Comparison of ENCODE assay signal across 17 cellular contexts in the genomic region with DNA sequence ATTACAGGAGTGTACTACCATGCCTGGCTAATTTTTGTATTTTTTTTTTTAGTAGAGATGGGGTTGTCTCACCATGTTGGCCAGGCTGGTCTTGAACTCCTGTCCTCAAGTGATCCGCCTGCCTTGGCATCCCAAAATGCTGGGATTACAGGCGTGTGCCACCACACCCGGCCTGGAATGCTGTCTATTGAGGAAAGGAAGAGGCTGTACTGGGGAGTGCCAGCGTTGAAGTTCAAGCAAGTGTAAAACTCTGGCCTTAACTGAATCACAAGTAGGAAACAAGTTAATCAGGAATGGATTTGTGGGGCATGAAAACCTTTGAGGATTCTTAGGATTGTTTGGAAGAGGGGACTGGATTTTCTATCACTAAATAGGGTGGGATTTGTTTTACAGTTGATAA. TPM values are rescaled to one million over a fixed set of nuclear protein-coding genes. Genes with fewer than 3 reads are reported as not detected.
DNase-seq lines count a peak whose midpoint lies in the region; ATAC-seq and TF ChIP-seq lines count a peak whose summit lies in the region.
"Had no signal": no experiment of that assay in that cellular context is flagged by ENCODE, and none has a peak within 500 bp of the region (broad histone marks: within the 10 kb centered on the region; RNA-seq: fewer than 3 reads in every experiment).

No MANE protein-coding gene starts in this region.

- peaks cover 31% of the 10 kb centered on the region for H3K4me1 ChIP-seq in CD8-positive, alpha-beta memory T cell (ENCODE audit: insufficient read depth, low read length)
- H3K4me1 ChIP-seq in HUES64 (ENCODE audit: insufficient read depth, low read length) = peaks cover 21% of the 10 kb centered on the region
- H3K4me1 ChIP-seq in colonic mucosa = peaks cover 13% of the 10 kb centered on the region

- H3K9me3 Mint-ChIP-seq in CD8-positive, alpha-beta memory T cell = no peaks in the 10 kb centered on the region
- H3K9me3 Mint-ChIP-seq in naive thymus-derived CD8-positive, alpha-beta T cell = peaks cover 0 to 2% (median 0%) of the 10 kb centered on the region in 9 donors

- peaks cover 0 to 17% (median 0%) of the 10 kb centered on the region in 3 donors for H3K36me3 Mint-ChIP-seq in CD8-positive, alpha-beta memory T cell
- peaks cover 0 to 2% (median 0%) of the 10 kb centered on the region in 3 donors for H3K36me3 Mint-ChIP-seq in naive thymus-derived CD8-positive, alpha-beta T cell
- H3K36me3 Mint-ChIP-seq: CD14-positive monocyte had no signal

- H3K36me3 ChIP-seq in CD8-positive, alpha-beta memory T cell (ENCODE audit: insufficient read depth, low read length) = no peaks in the 10 kb centered on the region
- peaks cover 3% of the 10 kb centered on the region; the same call in 1 of the 2 replicates for H3K36me3 ChIP-seq in HUES64 (ENCODE audit: insufficient read depth, low read length)
- no peaks in the 10 kb centered on the region for H3K36me3 ChIP-seq in colonic mucosa

- H3K27me3 ChIP-seq in CD8-positive, alpha-beta memory T cell (ENCODE audit: insufficient read depth, low read length, poor library complexity, severe bottlenecking) = no peaks in the 10 kb centered on the region
- H3K27me3 ChIP-seq in HUES64 (ENCODE audit: insufficient read depth, low read length) (no peaks in the 10 kb centered on the region), colonic mucosa (no peaks in the 10 kb centered on the region)

- TF ChIP-seq CTCF in colonic mucosa (IDR thresholded peaks at IDR 0.05) = no peak

- no peak overlapping the region for H3K4me3 ChIP-seq in CD8-positive, alpha-beta memory T cell (ENCODE audit: low read length)
- peak overlapping the region; percentile 95; the same call in 1 of the 2 replicates for H3K4me3 ChIP-seq in HUES64 (ENCODE audit: low read length)
- H3K4me3 ChIP-seq in colonic mucosa = no peak overlapping the region

- no peaks in the 10 kb centered on the region for H3K9me3 ChIP-seq in CD8-positive, alpha-beta memory T cell (ENCODE audit: low read length)
- H3K9me3 ChIP-seq in HUES64 (ENCODE audit: insufficient read depth, low read depth, low read length) (no peaks in the 10 kb centered on the region), colonic mucosa (no peaks in the 10 kb centered on the region)

- WGBS in HUES64 = 86% methylated on average over 4 of the region's 4 CpGs

- H3K9ac ChIP-seq in HUES64 (ENCODE audit: low read depth, low read length) = no peak overlapping the region
- no peak overlapping the region for H3K9ac ChIP-seq in colonic mucosa (ENCODE audit: low read depth in 2 of 2, low read length in 2 of 2)

- intact Hi-C loops in colonic mucosa (cut with DNase I) = loop anchor here (5.0 kb wide), 1 partner anchor 82 kb away; no protein-coding TSS in a partner anchor

- H3K27ac ChIP-seq in CD8-positive, alpha-beta memory T cell (ENCODE audit: low read depth, low read length) = no peak overlapping the region
- H3K27ac ChIP-seq in HUES64 (ENCODE audit: low read depth, low read length) (peak overlapping the region; percentile 46; the same call in 1 of the 2 replicates), colonic mucosa (no peak overlapping the region)

- no peak for ATAC-seq in naive thymus-derived CD8-positive, alpha-beta T cell
- ATAC-seq in HG02642 (IDR thresholded peaks at IDR 0.05; ENCODE audit: poor library complexity, unreplicated experiment) = no peak
- ATAC-seq: right cardiac atrium had no signal

- peak overlapping the region in 6 of 8 donors; percentile 60 to 96 (median 78) for H3K27ac Mint-ChIP-seq in CD8-positive, alpha-beta memory T cell
- peak overlapping the region; percentile 55 to 99 (median 90) for H3K27ac Mint-ChIP-seq in naive thymus-derived CD8-positive, alpha-beta T cell

- POLR2A ChIA-PET in CD8-positive, alpha-beta memory T cell (lab: Charles Lee) = no interaction called here
- POLR2A ChIA-PET in naive thymus-derived CD8-positive, alpha-beta T cell (lab: Charles Lee) = no interaction called here

- peak overlapping the region; percentile 22 to 90 (median 52) for H3K4me3 Mint-ChIP-seq in CD8-positive, alpha-beta memory T cell
- H3K4me3 Mint-ChIP-seq in naive thymus-derived CD8-positive, alpha-beta T cell = peak overlapping the region in 9 of 10 donors; percentile 5 to 76 (median 28)

- H3K4me1 Mint-ChIP-seq in CD8-positive, alpha-beta memory T cell = peaks cover 42 to 56% (median 42%) of the 10 kb centered on the region in 3 donors
- peaks cover 13 to 42% (median 34%) of the 10 kb centered on the region in 4 donors for H3K4me1 Mint-ChIP-seq in naive thymus-derived CD8-positive, alpha-beta T cell

- peaks cover 0 to 6% of the 10 kb centered on the region in 2 donors for H3K27me3 Mint-ChIP-seq in CD8-positive, alpha-beta memory T cell
- H3K27me3 Mint-ChIP-seq in naive thymus-derived CD8-positive, alpha-beta T cell = peaks cover 0 to 3% (median 0%) of the 10 kb centered on the region in 5 donors

- CTCF ChIA-PET in CD8-positive, alpha-beta memory T cell (lab: Charles Lee) = interaction anchor here (3.1 to 3.4 kb wide), 2 partner anchors 9 to 26 kb away, joined by 10 to 15 read pairs; no protein-coding TSS in a partner anchor

- DNase-seq in CD8-positive, alpha-beta memory T cell = no peak
- DNase-seq in colonic mucosa = peak; percentile 26
- DNase-seq in naive thymus-derived CD8-positive, alpha-beta T cell = no peak
- no peak for DNase-seq in amniotic stem cell (lab: John Stamatoyannopoulos, UW)
- no peak for DNase-seq in stimulated activated CD4-positive, alpha-beta T cell treated with anti-CD3 and anti-CD28 coated beads, Interleukin-12 subunit alpha, Interleukin-12 subunit beta, amount 100 ng/mL, for 4 hours
- DNase-seq: activated CD4-positive, alpha-beta T cell treated with anti-CD3 and anti-CD28 coated beads, Interleukin-2, amount 50 U/mL, for 1 hour; dermis blood vessel endothelial cell; H7; kidney; NCI-H1048; NCI-H226; OCI-M1; right cardiac atrium; SW 1271 had no signal

RNA-seq across cellular contexts. Expression of a gene that starts 1.4 kb away (rescaled TPM):
- total RNA-seq in CD8-positive, alpha-beta memory T cell = 10 to 100 TPM; 41.2 to 41.5 TPM
- 15.3 TPM for polyA plus RNA-seq in CD8-positive, alpha-beta memory T cell
- polyA plus RNA-seq in HUES64 (2013, experiment 1 of 2) = 40.3 TPM
- polyA plus RNA-seq in HUES64 (2013, experiment 2 of 2) = 37.3 TPM
- 10 to 100 TPM; 28.6 to 30.3 TPM for total RNA-seq in colonic mucosa
- 10 to 100 TPM; 40.2 to 53.1 TPM for total RNA-seq in naive thymus-derived CD8-positive, alpha-beta T cell
- polyA plus RNA-seq in naive thymus-derived CD8-positive, alpha-beta T cell = 10 to 100 TPM; 12.3 to 13.8 (median 13.8) TPM

RNA-seq across cellular contexts. Expression of a gene that starts 32.3 kb away (rescaled TPM):
- not detected for total RNA-seq in CD8-positive, alpha-beta memory T cell
- not detected for polyA plus RNA-seq in CD8-positive, alpha-beta memory T cell
- 0.30 TPM for polyA plus RNA-seq in HUES64 (2013, experiment 1 of 2)
- polyA plus RNA-seq in HUES64 (2013, experiment 2 of 2) = 0.19 TPM
- total RNA-seq in colonic mucosa = 100 to 1,000 TPM in 1 of 2 donors, 10 to 100 TPM in 1; 58.3 to 104 TPM
- not detected for total RNA-seq in naive thymus-derived CD8-positive, alpha-beta T cell
- polyA plus RNA-seq in naive thymus-derived CD8-positive, alpha-beta T cell = not detected
- total RNA-seq: dermis blood vessel endothelial cell had no signal
- polyA plus RNA-seq: CD14-positive monocyte had no signal

Comparison
In these comparisons a context has a peak if more than half of its experiments do, and no peak if none do; other contexts are left out.
1. RNA of a gene that starts 32.3 kb away (total RNA-seq): 58.3 to 104 TPM in colonic mucosa; not detected in CD8-positive, alpha-beta memory T cell and not detected in naive thymus-derived CD8-positive, alpha-beta T cell; every median in the first group is over 10 times any median in the second.